ENCODE assay signal across 13 cellular contexts in the genomic region with DNA sequence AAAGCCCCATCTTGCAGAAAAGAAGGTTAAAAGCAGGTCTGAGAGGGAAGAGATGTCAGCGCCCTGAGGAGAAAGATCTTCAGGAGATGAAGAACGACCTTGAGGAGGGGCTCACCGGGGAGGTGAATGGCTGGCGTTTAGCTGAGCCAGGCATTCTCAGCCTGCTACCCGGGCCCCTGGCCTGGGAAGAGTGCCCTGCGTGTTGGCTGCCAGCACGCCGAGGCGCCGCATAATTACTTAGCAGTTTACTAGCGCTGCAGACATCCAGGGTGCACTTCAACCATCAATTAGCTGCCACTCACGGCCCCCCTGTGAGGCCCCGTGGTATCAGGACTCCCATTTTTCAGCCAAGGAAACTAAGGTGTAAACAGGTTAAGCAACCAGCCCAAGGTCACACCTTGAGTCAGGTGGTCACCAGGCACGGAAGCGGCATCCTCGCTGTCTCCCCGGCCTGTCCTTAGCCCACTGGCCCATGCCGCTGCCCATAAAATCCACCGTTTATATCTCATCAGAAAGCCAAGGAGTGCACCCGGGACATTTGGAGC.
"Had no signal": no experiment of that assay in that cellular context is flagged by ENCODE, and none has a peak within 500 bp of the region (broad histone marks: within the 10 kb centered on the region; RNA-seq: fewer than 3 reads in every experiment).

No MANE protein-coding gene starts in this region.

- H3K27ac ChIP-seq: gastrocnemius medialis, hepatocyte, left lung, psoas muscle, upper lobe of left lung had no signal

- H3K27me3 ChIP-seq: gastrocnemius medialis, hepatocyte, left lung, upper lobe of left lung had no signal

- H3K4me3 ChIP-seq: gastrocnemius medialis, hepatocyte, left lung, psoas muscle, upper lobe of left lung had no signal

- ATAC-seq: gastrocnemius medialis; left lung; natural killer cell; psoas muscle; sciatic nerve; stimulated activated naive CD8-positive, alpha-beta T cell treated with anti-CD3 and anti-CD28 coated beads, Interleukin-15, amount 100 ng/mL, for 72 hours had no signal

- H3K4me2 ChIP-seq: hepatocyte had no signal

- H3K9me3 ChIP-seq: gastrocnemius medialis, left lung, psoas muscle, upper lobe of left lung had no signal

- H3K79me2 ChIP-seq: hepatocyte had no signal

- DNase-seq: activated CD4-positive, CD25-positive, alpha-beta regulatory T cell treated with anti-CD3 and anti-CD28 coated beads, Interleukin-2, amount 50 U/mL, for 72 hours; activated naive CD4-positive, alpha-beta T cell treated with anti-CD3 and anti-CD28 coated beads, Interleukin-2, amount 10 ng/mL, durations not matched to agents 7 days and 5 days; endodermal cell; gastrocnemius medialis; kidney; left lung; natural killer cell; psoas muscle; stimulated activated CD4-positive, alpha-beta T cell treated with anti-CD3 and anti-CD28 coated beads, Interleukin-1b, Interleukin-23, amount 100 ng/mL, for 48 hours; stimulated activated naive CD8-positive, alpha-beta T cell treated with anti-CD3 and anti-CD28 coated beads, Interleukin-15, amount 100 ng/mL, for 72 hours had no signal

- H3K36me3 ChIP-seq: gastrocnemius medialis, left lung, upper lobe of left lung had no signal

- H2AFZ ChIP-seq: hepatocyte had no signal

- H3K4me1 ChIP-seq: gastrocnemius medialis, psoas muscle had no signal
